In the genomic region with DNA sequence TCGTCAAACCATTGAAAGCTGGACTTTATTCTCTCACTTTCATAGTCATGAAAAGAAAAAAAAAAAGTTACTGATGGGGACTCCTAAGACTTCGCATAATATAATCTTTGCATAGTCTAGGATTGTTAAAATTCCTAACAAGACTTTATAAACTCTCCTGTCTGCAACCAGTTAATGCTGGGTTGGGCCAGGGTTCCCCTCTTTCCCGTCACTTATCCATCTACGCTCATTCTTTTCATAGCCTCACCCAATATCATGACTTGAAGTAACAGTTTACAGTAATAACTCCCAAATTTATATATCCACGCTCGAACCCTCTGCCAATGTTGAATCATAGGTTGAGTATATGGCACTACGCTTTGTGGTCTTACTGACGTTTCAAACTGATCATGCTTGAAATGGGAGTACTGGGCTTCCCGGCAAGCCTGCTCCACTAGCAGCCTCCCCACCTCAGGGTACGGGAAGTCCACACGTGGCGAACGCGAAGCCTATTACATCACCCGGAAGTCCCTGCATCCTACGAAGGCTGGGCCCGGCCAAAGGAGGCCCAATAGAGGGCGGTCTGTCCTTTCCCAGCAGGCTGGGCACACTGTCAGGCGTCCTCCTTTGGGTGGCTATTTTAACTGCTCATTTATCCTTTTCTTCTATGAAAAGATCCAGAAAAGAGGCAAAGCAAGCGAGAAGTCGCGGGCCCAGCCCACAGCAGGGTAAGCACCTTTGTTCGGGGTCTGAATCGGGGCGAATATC, we compare ENCODE assay signal across 8 cellular contexts. TPM values are rescaled to one million over a fixed set of nuclear protein-coding genes. Genes with fewer than 3 reads are reported as not detected.
DNase-seq lines count a peak whose midpoint lies in the region; ATAC-seq and TF ChIP-seq lines count a peak whose summit lies in the region.

No MANE protein-coding gene starts in this region.

- H3K4me3 ChIP-seq in urinary bladder (ENCODE audit: low read depth, low read length), result peak overlapping the region; percentile 71

- peak; percentile 63 for ATAC-seq in HG02623 (IDR thresholded peaks at IDR 0.05; ENCODE audit: unreplicated experiment)
- ATAC-seq in left ventricle myocardium superior, result peak; percentile 96

- H3K36me3 ChIP-seq in urinary bladder (ENCODE audit: insufficient read depth), result peaks cover 1% of the 10 kb centered on the region

- H3K4me1 ChIP-seq in urinary bladder (ENCODE audit: insufficient read depth), result no peaks in the 10 kb centered on the region

- H3K9me3 Mint-ChIP-seq in progenitor cell of endocrine pancreas (ENCODE audit: low read depth), result no peaks in the 10 kb centered on the region

- no peaks in the 10 kb centered on the region for H3K27me3 Mint-ChIP-seq in progenitor cell of endocrine pancreas

- peaks cover 17% of the 10 kb centered on the region for H3K4me1 Mint-ChIP-seq in progenitor cell of endocrine pancreas (ENCODE audit: low read depth)

- DNase-seq in NCI-H1092 treated with DMSO at 0.1 percent for 48 hours (lab: John Stamatoyannopoulos, UW) (peak; percentile 72), SKM-1 (lab: John Stamatoyannopoulos, UW; ENCODE audit: unreplicated experiment) (peak; percentile 58), amniotic epithelial cell (ENCODE audit: low read depth) (peak; percentile 97), left ventricle myocardium superior (peak; percentile 93), progenitor cell of endocrine pancreas (ENCODE audit: low spot score, unreplicated experiment) (peak; percentile 54)

- no peak overlapping the region for H3K4me3 Mint-ChIP-seq in progenitor cell of endocrine pancreas (ENCODE audit: low read depth)

- no peak overlapping the region for H3K27ac Mint-ChIP-seq in progenitor cell of endocrine pancreas

- 4% methylated on average over 25 of the region's 25 CpGs for WGBS in urinary bladder

- H3K36me3 Mint-ChIP-seq in progenitor cell of endocrine pancreas (ENCODE audit: insufficient read depth), result peaks cover 3% of the 10 kb centered on the region

- H3K27ac ChIP-seq in urinary bladder (ENCODE audit: low read depth), result peak overlapping the region; percentile 99

- intact Hi-C loops in left ventricle myocardium superior (cut with micrococcal nuclease), result no loop called here

- TF ChIP-seq CTCF in GM12874 (IDR thresholded peaks at IDR 0.05; ENCODE audit: insufficient read depth, low read depth, low read length), result peak; percentile 26; the same call in 1 of the 2 replicates
- TF ChIP-seq CTCF in progenitor cell of endocrine pancreas (IDR thresholded peaks at IDR 0.05; ENCODE audit: unreplicated experiment), result peak; percentile 39

RNA-seq across cellular contexts. Expression of a gene that starts 0.7 kb away (rescaled TPM):
- total RNA-seq in left ventricle myocardium superior, result 26.4 TPM
- 58.3 and 61.3 TPM in 2 replicates for total RNA-seq in progenitor cell of endocrine pancreas
- total RNA-seq in urinary bladder, result 176 TPM
- 0.85 TPM for polyA plus RNA-seq in urinary bladder

RNA-seq across cellular contexts. Expression of a gene that starts 39.2 kb away (rescaled TPM):
- 9.0 TPM for total RNA-seq in left ventricle myocardium superior
- 15.6 and 16.3 TPM in 2 replicates for total RNA-seq in progenitor cell of endocrine pancreas
- total RNA-seq in urinary bladder, result 48.0 TPM
- 2.3 TPM for polyA plus RNA-seq in urinary bladder

RNA-seq across cellular contexts. Expression of a gene that starts 40.7 kb away (rescaled TPM):
- 6.1 TPM for total RNA-seq in left ventricle myocardium superior
- 10.1 and 10.5 TPM in 2 replicates for total RNA-seq in progenitor cell of endocrine pancreas
- 25.4 TPM for total RNA-seq in urinary bladder
- polyA plus RNA-seq in urinary bladder, result 2.9 TPM

RNA-seq across cellular contexts. Expression of a gene that starts 48.8 kb away (rescaled TPM):
- total RNA-seq in left ventricle myocardium superior (1.5 TPM), progenitor cell of endocrine pancreas (0.89 and 1.6 TPM in 2 replicates), urinary bladder (0.74 TPM)
- 0.73 TPM for polyA plus RNA-seq in urinary bladder

Comparison
In these comparisons a context has a peak if more than half of its experiments do, and no peak if none do; other contexts are left out.
1. Peak in every context shown above with its lines: DNase-seq, ATAC-seq, H3K4me3 ChIP-seq and H3K27ac ChIP-seq.